In genomic region chr2:218745559-218746469, GRCh38 we compare ENCODE assay signal across 1 cellular context.
TF ChIP-seq lines count a peak whose summit lies in the region.

No MANE protein-coding gene starts in this region.

TF ChIP-seq in K562, 482 proteins besides CTCF, POLR2A, EP300 and RAD21 (continued from another document):
- TF ChIP-seq MAFK (IDR thresholded peaks at IDR 0.05; ENCODE audit: low read length), result 0 out of 2 replicates have a peak, but pooled peaks have one; percentile 0
- no peak for TF ChIP-seq HCFC1 (IDR thresholded peaks at IDR 0.05; ENCODE audit: low read depth, low read length)
- no peak for TF ChIP-seq SAFB (IDR thresholded peaks at IDR 0.05; ENCODE audit: borderline replicate concordance, low read depth, low read length)
- TF ChIP-seq ZNF639 (CRISPR knock-in tag; conservative IDR thresholded peaks at IDR 0.05 in 1 of 2, IDR thresholded peaks at IDR 0.05 in 1 of 2), result peak in 1 of 2 experiments; percentile 4; a peak in 1 of 4 replicates
- TF ChIP-seq NR2C2 (CRISPR knock-in tag; IDR thresholded peaks at IDR 0.05), result no peak
- TF ChIP-seq NR2C2 (tag; IDR thresholded peaks at IDR 0.05), result peak; percentile 50; the same call in 1 of the 2 replicates
